32 cellular contexts compared by ENCODE assay signal in genomic region chr9:76988941-76989340, GRCh38. TPM values are rescaled to one million over a fixed set of nuclear protein-coding genes. Genes with fewer than 3 reads are reported as not detected.
"Had no signal": no experiment of that assay in that cellular context is flagged by ENCODE, and none has a peak within 500 bp of the region (broad histone marks: within the 10 kb centered on the region; RNA-seq: fewer than 3 reads in every experiment).

No MANE protein-coding gene starts in this region.

- H3K9me3 ChIP-seq: ascending aorta had no signal

- H3K36me3 ChIP-seq: ascending aorta, cardiac muscle cell had no signal

- ATAC-seq: activated CD8-positive, alpha-beta T cell treated with anti-CD3 and anti-CD28 coated beads for 36 hours; activated naive CD8-positive, alpha-beta T cell treated with anti-CD3 and anti-CD28 coated beads, Interleukin-2, amount 50 U/mL, for 24 hours; activated T-cell treated with anti-CD3 and anti-CD28 coated beads, Interleukin-2, amount 50 U/mL, for 4 hours; activated T-cell treated with anti-CD3 and anti-CD28 coated beads, Interleukin-2, amount 50 U/mL, for 72 hours; activated T-helper 17 cell treated with anti-CD3 and anti-CD28 coated beads, Interleukin-2, amount 50 U/mL, for 72 hours had no signal

- H3K27me3 ChIP-seq: ascending aorta had no signal

- H3K4me3 ChIP-seq: ascending aorta, cardiac muscle cell had no signal

- DNase-seq: activated B cell treated with CpG ODN at 0.5 μM for 24 hours; activated CD4-positive, alpha-beta memory T cell treated with anti-CD3 and anti-CD28 coated beads for 36 hours; activated CD4-positive, alpha-beta T cell treated with anti-CD3 and anti-CD28 coated beads for 4 hours; activated CD4-positive, alpha-beta T cell treated with anti-CD3 and anti-CD28 coated beads, Interleukin-2, amount 10 ng/mL, durations not matched to agents 24 days and 14 days; activated CD4-positive, alpha-beta T cell treated with anti-CD3 and anti-CD28 coated beads, Interleukin-2, amount 50 U/mL, for 1 hour; activated CD4-positive, alpha-beta T cell treated with anti-CD3 and anti-CD28 coated beads, Interleukin-2, amount 50 U/mL, for 4 hours; activated CD4-positive, CD25-positive, alpha-beta regulatory T cell treated with anti-CD3 and anti-CD28 coated beads, Interleukin-2, amount 50 U/mL, for 72 hours; activated CD8-positive, alpha-beta memory T cell treated with anti-CD3 and anti-CD28 coated beads, Interleukin-2, amount 50 U/mL, for 4 hours; activated CD8-positive, alpha-beta T cell treated with anti-CD3 and anti-CD28 coated beads for 36 hours; activated effector memory CD4-positive, alpha-beta T cell treated with anti-CD3 and anti-CD28 coated beads, Interleukin-2, amount 50 U/mL, for 16 hours; activated gamma-delta T cell treated with Interleukin-2 at 50 U/mL for 16 hours; activated naive CD4-positive, alpha-beta T cell; activated naive CD4-positive, alpha-beta T cell treated with anti-CD3 and anti-CD28 coated beads for 36 hours; activated naive CD4-positive, alpha-beta T cell treated with anti-CD3 and anti-CD28 coated beads, Interleukin-2, amount 50 U/mL, for 16 hours; activated naive CD8-positive, alpha-beta T cell treated with anti-CD3 and anti-CD28 coated beads, Interleukin-2, amount 10 ng/mL, durations not matched to agents 7 days and 5 days; activated naive CD8-positive, alpha-beta T cell treated with anti-CD3 and anti-CD28 coated beads, Interleukin-2, amount 50 U/mL, for 24 hours; activated T-cell treated with anti-CD3 and anti-CD28 coated beads for 4 hours; activated T-cell treated with anti-CD3 and anti-CD28 coated beads, Interleukin-2, amount 50 U/mL, for 1 hour; activated T-cell treated with anti-CD3 and anti-CD28 coated beads, Interleukin-2, amount 50 U/mL, for 4 hours; activated T-cell treated with anti-CD3 and anti-CD28 coated beads, Interleukin-2, amount 50 U/mL, for 72 hours; cerebellar nuclear complex; T-helper 1 cell; T-helper 2 cell; T-helper 9 cell had no signal

- H3K27ac ChIP-seq: ascending aorta, cardiac muscle cell, VCaP had no signal

RNA-seq across cellular contexts. Expression of gene FOXB2, which starts 30.5 kb away (rescaled TPM):
- total RNA-seq: activated B cell treated with CpG ODN at 0.5 μM for 24 hours; activated CD4-positive, alpha-beta memory T cell treated with anti-CD3 and anti-CD28 coated beads for 36 hours; activated CD4-positive, alpha-beta T cell treated with anti-CD3 and anti-CD28 coated beads, Interleukin-2, amount 10 ng/mL, durations not matched to agents 24 days and 14 days; activated CD8-positive, alpha-beta memory T cell treated with anti-CD3 and anti-CD28 coated beads for 36 hours; activated CD8-positive, alpha-beta T cell treated with anti-CD3 and anti-CD28 coated beads for 36 hours; activated naive CD4-positive, alpha-beta T cell treated with anti-CD3 and anti-CD28 coated beads for 36 hours; activated naive CD8-positive, alpha-beta T cell treated with anti-CD3 and anti-CD28 coated beads, Interleukin-2, amount 10 ng/mL, durations not matched to agents 7 days and 5 days; activated T-cell treated with anti-CD3 and anti-CD28 coated beads, Interleukin-2, amount 50 U/mL, for 4 hours; activated T-cell treated with anti-CD3 and anti-CD28 coated beads, Interleukin-2, amount 50 U/mL, for 72 hours; activated T-helper 1 cell treated with anti-CD3 and anti-CD28 coated beads, Interleukin-12 subunit alpha, Interleukin-12 subunit beta, Interleukin-2, Interleukin-4 antibody, amounts not matched to agents 30 ng/mL and 10 ng/mL and 1 ng/mL, durations not matched to agents 14 hours and 24 hours and 36 hours; activated T-helper 17 cell treated with anti-CD3 and anti-CD28 coated beads, Interleukin-2, amount 50 U/mL, for 72 hours; ascending aorta; bronchial epithelial cell; cardiac muscle cell; chondrocyte had no signal
